ENCODE assay signal across 1 cellular context in the genomic region with DNA sequence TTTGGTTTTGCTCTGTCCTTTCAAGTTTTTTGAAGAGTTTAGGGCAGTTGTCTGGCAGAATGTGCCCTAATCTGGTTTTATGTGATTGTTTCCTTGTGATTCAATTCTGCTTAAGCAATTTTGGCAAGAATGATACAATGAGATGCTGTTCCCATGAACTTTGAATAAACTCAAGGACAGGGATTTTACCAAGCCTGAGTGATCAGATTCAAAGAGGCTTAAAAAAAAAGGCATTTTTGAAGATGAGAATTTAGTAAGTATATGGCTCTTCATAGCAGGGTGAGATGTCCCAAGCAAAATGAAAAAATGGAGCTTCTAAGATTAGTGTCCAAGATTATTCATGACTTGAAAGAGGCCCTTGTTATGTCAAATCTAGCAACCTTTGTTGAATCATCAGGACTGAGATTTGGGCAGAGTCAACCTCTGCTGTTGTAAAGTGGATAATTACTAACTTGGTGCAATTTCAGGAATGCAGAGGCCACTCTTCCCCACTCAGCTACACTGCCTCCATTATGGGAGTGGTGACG.
TF ChIP-seq lines count a peak whose summit lies in the region.

No MANE protein-coding gene starts in this region.

TF ChIP-seq in SK-N-SH, 30 proteins besides CTCF, POLR2A, EP300 and RAD21 (continued from another document):
- TF ChIP-seq, protein P1, sequence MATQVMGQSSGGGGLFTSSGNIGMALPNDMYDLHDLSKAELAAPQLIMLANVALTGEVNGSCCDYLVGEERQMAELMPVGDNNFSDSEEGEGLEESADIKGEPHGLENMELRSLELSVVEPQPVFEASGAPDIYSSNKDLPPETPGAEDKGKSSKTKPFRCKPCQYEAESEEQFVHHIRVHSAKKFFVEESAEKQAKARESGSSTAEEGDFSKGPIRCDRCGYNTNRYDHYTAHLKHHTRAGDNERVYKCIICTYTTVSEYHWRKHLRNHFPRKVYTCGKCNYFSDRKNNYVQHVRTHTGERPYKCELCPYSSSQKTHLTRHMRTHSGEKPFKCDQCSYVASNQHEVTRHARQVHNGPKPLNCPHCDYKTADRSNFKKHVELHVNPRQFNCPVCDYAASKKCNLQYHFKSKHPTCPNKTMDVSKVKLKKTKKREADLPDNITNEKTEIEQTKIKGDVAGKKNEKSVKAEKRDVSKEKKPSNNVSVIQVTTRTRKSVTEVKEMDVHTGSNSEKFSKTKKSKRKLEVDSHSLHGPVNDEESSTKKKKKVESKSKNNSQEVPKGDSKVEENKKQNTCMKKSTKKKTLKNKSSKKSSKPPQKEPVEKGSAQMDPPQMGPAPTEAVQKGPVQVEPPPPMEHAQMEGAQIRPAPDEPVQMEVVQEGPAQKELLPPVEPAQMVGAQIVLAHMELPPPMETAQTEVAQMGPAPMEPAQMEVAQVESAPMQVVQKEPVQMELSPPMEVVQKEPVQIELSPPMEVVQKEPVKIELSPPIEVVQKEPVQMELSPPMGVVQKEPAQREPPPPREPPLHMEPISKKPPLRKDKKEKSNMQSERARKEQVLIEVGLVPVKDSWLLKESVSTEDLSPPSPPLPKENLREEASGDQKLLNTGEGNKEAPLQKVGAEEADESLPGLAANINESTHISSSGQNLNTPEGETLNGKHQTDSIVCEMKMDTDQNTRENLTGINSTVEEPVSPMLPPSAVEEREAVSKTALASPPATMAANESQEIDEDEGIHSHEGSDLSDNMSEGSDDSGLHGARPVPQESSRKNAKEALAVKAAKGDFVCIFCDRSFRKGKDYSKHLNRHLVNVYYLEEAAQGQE (IDR thresholded peaks at IDR 0.05; ENCODE audit: low read depth, low read length): no peak
- TF ChIP-seq POLR2AphosphoS5 (IDR thresholded peaks at IDR 0.05; ENCODE audit: low read depth, low read length): no peak
- TF ChIP-seq, protein P2, sequence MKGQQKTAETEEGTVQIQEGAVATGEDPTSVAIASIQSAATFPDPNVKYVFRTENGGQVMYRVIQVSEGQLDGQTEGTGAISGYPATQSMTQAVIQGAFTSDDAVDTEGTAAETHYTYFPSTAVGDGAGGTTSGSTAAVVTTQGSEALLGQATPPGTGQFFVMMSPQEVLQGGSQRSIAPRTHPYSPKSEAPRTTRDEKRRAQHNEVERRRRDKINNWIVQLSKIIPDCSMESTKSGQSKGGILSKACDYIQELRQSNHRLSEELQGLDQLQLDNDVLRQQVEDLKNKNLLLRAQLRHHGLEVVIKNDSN (IDR thresholded peaks at IDR 0.05; ENCODE audit: borderline replicate concordance, low read depth): no peak
